Comparison of ENCODE assay signal across 1 cellular context in the genomic region with DNA sequence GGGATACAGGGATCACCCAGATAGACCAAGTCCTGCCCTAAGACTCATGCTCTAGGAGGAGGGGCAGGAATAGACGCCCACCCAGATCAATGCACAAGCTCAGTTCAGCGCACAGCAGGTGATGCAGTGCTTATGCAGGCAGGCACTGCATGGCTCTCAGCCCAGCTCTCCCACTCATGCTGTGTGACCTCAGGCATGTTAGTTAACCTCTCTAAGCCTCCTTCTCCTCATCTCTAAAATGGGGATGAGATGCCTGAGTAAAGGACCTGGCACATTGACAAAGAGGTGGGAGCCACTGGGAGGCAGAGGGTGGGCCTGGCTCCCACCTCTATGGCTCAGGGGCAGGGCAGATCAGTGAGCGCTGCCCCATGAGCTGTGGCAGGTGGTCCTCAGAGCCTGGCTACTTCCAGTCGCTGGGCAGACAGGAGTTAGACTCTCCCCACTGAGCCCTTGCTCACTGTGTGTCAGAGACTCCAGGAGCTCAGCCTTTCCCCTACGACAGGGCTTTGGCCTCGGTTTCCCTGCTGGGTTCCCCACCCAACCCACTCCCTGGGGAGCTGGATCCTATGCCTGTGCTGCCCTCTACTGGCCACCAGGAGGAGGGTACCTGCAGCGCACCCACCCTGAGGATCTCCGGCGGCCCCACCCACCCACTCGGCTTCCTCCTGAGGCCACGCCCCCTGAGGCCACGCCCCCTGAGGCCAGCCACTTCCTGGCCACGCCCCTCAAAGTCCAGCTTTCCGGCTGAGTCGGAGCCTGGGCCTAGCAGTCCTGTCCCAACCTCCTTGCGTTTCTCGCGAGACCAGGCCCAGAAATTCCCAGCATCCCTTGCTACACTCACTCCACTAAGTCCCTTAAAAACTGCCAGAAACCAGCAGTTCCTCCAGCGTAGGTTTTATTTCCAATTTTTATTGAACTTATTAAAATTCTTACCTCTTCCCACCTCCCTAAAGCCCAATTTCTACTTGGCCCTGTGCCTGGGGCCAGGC.
TF ChIP-seq lines count a peak whose summit lies in the region.

No MANE protein-coding gene starts in this region.

TF ChIP-seq in HEK293, 187 proteins besides CTCF, POLR2A, EP300 and RAD21 (continued from another document):
- TF ChIP-seq, protein P1, sequence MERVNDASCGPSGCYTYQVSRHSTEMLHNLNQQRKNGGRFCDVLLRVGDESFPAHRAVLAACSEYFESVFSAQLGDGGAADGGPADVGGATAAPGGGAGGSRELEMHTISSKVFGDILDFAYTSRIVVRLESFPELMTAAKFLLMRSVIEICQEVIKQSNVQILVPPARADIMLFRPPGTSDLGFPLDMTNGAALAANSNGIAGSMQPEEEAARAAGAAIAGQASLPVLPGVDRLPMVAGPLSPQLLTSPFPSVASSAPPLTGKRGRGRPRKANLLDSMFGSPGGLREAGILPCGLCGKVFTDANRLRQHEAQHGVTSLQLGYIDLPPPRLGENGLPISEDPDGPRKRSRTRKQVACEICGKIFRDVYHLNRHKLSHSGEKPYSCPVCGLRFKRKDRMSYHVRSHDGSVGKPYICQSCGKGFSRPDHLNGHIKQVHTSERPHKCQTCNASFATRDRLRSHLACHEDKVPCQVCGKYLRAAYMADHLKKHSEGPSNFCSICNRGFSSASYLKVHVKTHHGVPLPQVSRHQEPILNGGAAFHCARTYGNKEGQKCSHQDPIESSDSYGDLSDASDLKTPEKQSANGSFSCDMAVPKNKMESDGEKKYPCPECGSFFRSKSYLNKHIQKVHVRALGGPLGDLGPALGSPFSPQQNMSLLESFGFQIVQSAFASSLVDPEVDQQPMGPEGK (tag by site-specific recombination; IDR thresholded peaks at IDR 0.05): peak; percentile 61
- peak; percentile 17 for TF ChIP-seq SP2 (tag by site-specific recombination; IDR thresholded peaks at IDR 0.05)
- peak; percentile 73 for TF ChIP-seq ZNF76 (tag by site-specific recombination; IDR thresholded peaks at IDR 0.05; ENCODE audit: borderline replicate concordance, low read depth)
- TF ChIP-seq ZNF560 (tag by site-specific recombination; IDR thresholded peaks at IDR 0.05; ENCODE audit: borderline replicate concordance): no peak
- TF ChIP-seq GLIS1 (tag by site-specific recombination; IDR thresholded peaks at IDR 0.05): no peak
- TF ChIP-seq ZNF121 (tag by site-specific recombination; IDR thresholded peaks at IDR 0.05): 0 out of 2 replicates have a peak, but pooled peaks have one; percentile 32
- peak; percentile 75 for TF ChIP-seq SP3 (tag by site-specific recombination; IDR thresholded peaks at IDR 0.05)
- TF ChIP-seq YY2 (tag by site-specific recombination; IDR thresholded peaks at IDR 0.05): no peak
- peak; percentile 56 for TF ChIP-seq SETDB1 (IDR thresholded peaks at IDR 0.05; ENCODE audit: insufficient read length, low read length)
- peak; percentile 68 for TF ChIP-seq ZNF654 (tag by site-specific recombination; IDR thresholded peaks at IDR 0.05; ENCODE audit: low read depth)
- no peak for TF ChIP-seq ZNF10 (tag by site-specific recombination; IDR thresholded peaks at IDR 0.05)
- TF ChIP-seq ZNF785 (tag by site-specific recombination; IDR thresholded peaks at IDR 0.05): no peak
- no peak for TF ChIP-seq ZNF658 (tag by site-specific recombination; IDR thresholded peaks at IDR 0.05)
- peak; percentile 5 for TF ChIP-seq ZFHX2 (tag by site-specific recombination; conservative IDR thresholded peaks at IDR 0.05)
- TF ChIP-seq ZNF214 (tag by site-specific recombination; IDR thresholded peaks at IDR 0.05; ENCODE audit: borderline replicate concordance): peak; percentile 60; the same call in 1 of the 2 replicates
- no peak for TF ChIP-seq ZEB2 (tag by site-specific recombination; IDR thresholded peaks at IDR 0.05)
- peak; percentile 83 for TF ChIP-seq KLF16 (tag by site-specific recombination; IDR thresholded peaks at IDR 0.05)
- TF ChIP-seq, protein P2, sequence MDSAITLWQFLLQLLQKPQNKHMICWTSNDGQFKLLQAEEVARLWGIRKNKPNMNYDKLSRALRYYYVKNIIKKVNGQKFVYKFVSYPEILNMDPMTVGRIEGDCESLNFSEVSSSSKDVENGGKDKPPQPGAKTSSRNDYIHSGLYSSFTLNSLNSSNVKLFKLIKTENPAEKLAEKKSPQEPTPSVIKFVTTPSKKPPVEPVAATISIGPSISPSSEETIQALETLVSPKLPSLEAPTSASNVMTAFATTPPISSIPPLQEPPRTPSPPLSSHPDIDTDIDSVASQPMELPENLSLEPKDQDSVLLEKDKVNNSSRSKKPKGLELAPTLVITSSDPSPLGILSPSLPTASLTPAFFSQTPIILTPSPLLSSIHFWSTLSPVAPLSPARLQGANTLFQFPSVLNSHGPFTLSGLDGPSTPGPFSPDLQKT (IDR thresholded peaks at IDR 0.05; ENCODE audit: borderline replicate concordance, low read depth, low read length): no peak
- no peak for TF ChIP-seq GLIS2 (tag by site-specific recombination; IDR thresholded peaks at IDR 0.05)
- TF ChIP-seq KLF9 (tag by site-specific recombination; IDR thresholded peaks at IDR 0.05; ENCODE audit: low read depth): peak; percentile 96
- TF ChIP-seq ZNF548 (tag by site-specific recombination; IDR thresholded peaks at IDR 0.05): no peak
- TF ChIP-seq, protein P3, sequence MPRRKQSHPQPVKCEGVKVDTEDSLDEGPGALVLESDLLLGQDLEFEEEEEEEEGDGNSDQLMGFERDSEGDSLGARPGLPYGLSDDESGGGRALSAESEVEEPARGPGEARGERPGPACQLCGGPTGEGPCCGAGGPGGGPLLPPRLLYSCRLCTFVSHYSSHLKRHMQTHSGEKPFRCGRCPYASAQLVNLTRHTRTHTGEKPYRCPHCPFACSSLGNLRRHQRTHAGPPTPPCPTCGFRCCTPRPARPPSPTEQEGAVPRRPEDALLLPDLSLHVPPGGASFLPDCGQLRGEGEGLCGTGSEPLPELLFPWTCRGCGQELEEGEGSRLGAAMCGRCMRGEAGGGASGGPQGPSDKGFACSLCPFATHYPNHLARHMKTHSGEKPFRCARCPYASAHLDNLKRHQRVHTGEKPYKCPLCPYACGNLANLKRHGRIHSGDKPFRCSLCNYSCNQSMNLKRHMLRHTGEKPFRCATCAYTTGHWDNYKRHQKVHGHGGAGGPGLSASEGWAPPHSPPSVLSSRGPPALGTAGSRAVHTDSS (tag by site-specific recombination; IDR thresholded peaks at IDR 0.05): no peak
- TF ChIP-seq, protein P4, sequence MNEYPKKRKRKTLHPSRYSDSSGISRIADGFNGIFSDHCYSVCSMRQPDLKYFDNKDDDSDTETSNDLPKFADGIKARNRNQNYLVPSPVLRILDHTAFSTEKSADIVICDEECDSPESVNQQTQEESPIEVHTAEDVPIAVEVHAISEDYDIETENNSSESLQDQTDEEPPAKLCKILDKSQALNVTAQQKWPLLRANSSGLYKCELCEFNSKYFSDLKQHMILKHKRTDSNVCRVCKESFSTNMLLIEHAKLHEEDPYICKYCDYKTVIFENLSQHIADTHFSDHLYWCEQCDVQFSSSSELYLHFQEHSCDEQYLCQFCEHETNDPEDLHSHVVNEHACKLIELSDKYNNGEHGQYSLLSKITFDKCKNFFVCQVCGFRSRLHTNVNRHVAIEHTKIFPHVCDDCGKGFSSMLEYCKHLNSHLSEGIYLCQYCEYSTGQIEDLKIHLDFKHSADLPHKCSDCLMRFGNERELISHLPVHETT (tag by site-specific recombination; IDR thresholded peaks at IDR 0.05): no peak
- no peak for TF ChIP-seq ZNF558 (tag by site-specific recombination; IDR thresholded peaks at IDR 0.05)
- TF ChIP-seq ZNF621 (tag by site-specific recombination; IDR thresholded peaks at IDR 0.05): no peak
- TF ChIP-seq, protein P5, sequence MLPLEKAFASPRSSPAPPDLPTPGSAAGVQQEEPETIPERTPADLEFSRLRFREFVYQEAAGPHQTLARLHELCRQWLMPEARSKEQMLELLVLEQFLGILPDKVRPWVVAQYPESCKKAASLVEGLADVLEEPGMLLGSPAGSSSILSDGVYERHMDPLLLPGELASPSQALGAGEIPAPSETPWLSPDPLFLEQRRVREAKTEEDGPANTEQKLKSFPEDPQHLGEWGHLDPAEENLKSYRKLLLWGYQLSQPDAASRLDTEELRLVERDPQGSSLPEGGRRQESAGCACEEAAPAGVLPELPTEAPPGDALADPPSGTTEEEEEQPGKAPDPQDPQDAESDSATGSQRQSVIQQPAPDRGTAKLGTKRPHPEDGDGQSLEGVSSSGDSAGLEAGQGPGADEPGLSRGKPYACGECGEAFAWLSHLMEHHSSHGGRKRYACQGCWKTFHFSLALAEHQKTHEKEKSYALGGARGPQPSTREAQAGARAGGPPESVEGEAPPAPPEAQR (tag by site-specific recombination; IDR thresholded peaks at IDR 0.05): no peak
- TF ChIP-seq ZNF747 (tag by site-specific recombination; IDR thresholded peaks at IDR 0.05): no peak
- no peak for TF ChIP-seq ZNF140 (tag by site-specific recombination; IDR thresholded peaks at IDR 0.05)
- no peak for TF ChIP-seq ZNF777 (tag by site-specific recombination; IDR thresholded peaks at IDR 0.05; ENCODE audit: borderline replicate concordance)
- peak; percentile 58; the same call in 1 of the 2 replicates for TF ChIP-seq ZIC2 (tag by site-specific recombination; IDR thresholded peaks at IDR 0.05)
- TF ChIP-seq ZNF311 (tag by site-specific recombination; IDR thresholded peaks at IDR 0.05; ENCODE audit: borderline replicate concordance): no peak
